Comparison of ENCODE assay signal across 10 cellular contexts in genomic region chr20:50348118-50348517, GRCh38.
A peak's percentile ranks its signal among the peaks of the same experiment; 100 is the strongest.
DNase-seq lines count a peak whose midpoint lies in the region; ATAC-seq, FAIRE-seq and TF ChIP-seq lines count a peak whose summit lies in the region.
"Had no signal": no experiment of that assay in that cellular context is flagged by ENCODE, and none has a peak within 500 bp of the region (broad histone marks: within the 10 kb centered on the region; RNA-seq: fewer than 3 reads in every experiment).

No MANE protein-coding gene starts in this region.

- TF ChIP-seq POLR2A in HepG2 (IDR thresholded peaks at IDR 0.05; ENCODE audit: insufficient read depth in 1 of 2, low read depth in 2 of 2, low read length in 2 of 2) (no peak), esophagus squamous epithelium (IDR thresholded peaks at IDR 0.05) (no peak), vagina (IDR thresholded peaks at IDR 0.05) (no peak)

- WGBS in liver = 74% methylated on average over 6 of the region's 6 CpGs
- 53% methylated on average over 6 of the region's 6 CpGs for WGBS in HepG2 (ENCODE audit: low lambda C conversion rate)
- 77 to 87% methylated on average over 6 of the region's 6 CpGs for WGBS in esophagus squamous epithelium, 2 donors

- peak in 1 of 2 donors; percentile 7 for TF ChIP-seq RAD21 in liver (IDR thresholded peaks at IDR 0.05)
- TF ChIP-seq RAD21 in HepG2 (CRISPR knock-in tag; IDR thresholded peaks at IDR 0.05) = no peak

- DNase-seq in HepG2 (ENCODE audit: low spot score) (no peak), esophagus squamous epithelium (lab: John Stamatoyannopoulos, UW) (no peak), mesothelial cell of epicardium (ENCODE audit: low spot score in 2 of 2, unreplicated experiment in 2 of 2) (no peak), vagina (ENCODE audit: extremely low spot score in 2 of 2) (no peak), hepatic stellate cell (ENCODE audit: low spot score) (no peak)
- DNase-seq in CD4-positive, alpha-beta memory T cell = no peak
- DNase-seq: activated CD4-positive, alpha-beta T cell treated with anti-CD3 and anti-CD28 coated beads for 48 hours; KG1 had no signal

- H3K79me2 ChIP-seq in HepG2 (ENCODE audit: insufficient read depth, low read length) = no peaks in the 10 kb centered on the region

- in situ Hi-C loops in HepG2 (cut with HindIII; ENCODE audit: extremely low pct_ligation_motif_present, low pct_unique_long_range_greater_than_20kb) = no loop called here

- TF ChIP-seq CTCF in liver (IDR thresholded peaks at IDR 0.05; ENCODE audit: low read depth, low read length, missing input control) = no peak
- TF ChIP-seq CTCF in HepG2 (CRISPR knock-in tag; IDR thresholded peaks at IDR 0.05) = no peak
- no peak for TF ChIP-seq CTCF in esophagus squamous epithelium (IDR thresholded peaks at IDR 0.05)
- no peak for TF ChIP-seq CTCF in mesothelial cell of epicardium (IDR thresholded peaks at IDR 0.05; ENCODE audit: unreplicated experiment)
- TF ChIP-seq CTCF in vagina (IDR thresholded peaks at IDR 0.05) = no peak

- no peaks in the 10 kb centered on the region for H4K20me1 ChIP-seq in HepG2 (ENCODE audit: insufficient read depth, low read length)

- H3K4me1 ChIP-seq in liver (ENCODE audit: control insufficient read depth in 4 of 4, insufficient read depth in 4 of 4, low read length in 3 of 4) (peaks cover under 1 to 15% (median 7%) of the 10 kb centered on the region in 4 donors), HepG2 (ENCODE audit: insufficient read depth, low read length) (peaks cover 88% of the 10 kb centered on the region), esophagus squamous epithelium (peaks cover 9 to 45% (median 15%) of the 10 kb centered on the region in 3 donors), vagina (peaks cover 37% of the 10 kb centered on the region)
- peaks cover 9% of the 10 kb centered on the region for H3K4me1 ChIP-seq in CD4-positive, alpha-beta memory T cell (ENCODE audit: insufficient read depth, low read length)

- peaks cover 14% of the 10 kb centered on the region for H3K4me1 Mint-ChIP-seq in mesothelial cell of epicardium
- H3K4me1 Mint-ChIP-seq in CD4-positive, alpha-beta memory T cell = peaks cover 8 to 14% (median 10%) of the 10 kb centered on the region in 4 donors

- peak overlapping the region in 1 of 2 donors; percentile 73 for H3K27ac ChIP-seq in liver (ENCODE audit: low read depth in 1 of 2, low read length in 2 of 2)
- H3K27ac ChIP-seq in HepG2 (ENCODE audit: extremely low read length, insufficient read depth, low read length) = no peak overlapping the region
- H3K27ac ChIP-seq in esophagus squamous epithelium = peak overlapping the region in 3 of 4 donors; percentile 47 to 78 (median 78)
- H3K27ac ChIP-seq in vagina = peak overlapping the region; percentile 90
- H3K27ac ChIP-seq in CD4-positive, alpha-beta memory T cell (ENCODE audit: low read depth, low read length) = no peak overlapping the region

- no peaks in the 10 kb centered on the region for H3K36me3 Mint-ChIP-seq in mesothelial cell of epicardium
- H3K36me3 Mint-ChIP-seq in CD4-positive, alpha-beta memory T cell = no peaks in the 10 kb centered on the region

- no peaks in the 10 kb centered on the region for H3K9me3 Mint-ChIP-seq in mesothelial cell of epicardium
- no peaks in the 10 kb centered on the region for H3K9me3 Mint-ChIP-seq in CD4-positive, alpha-beta memory T cell

- intact Hi-C loops in HepG2 (cut with micrococcal nuclease; ENCODE audit: unreplicated experiment) (no loop called here), esophagus squamous epithelium (cut with DNase I) (no loop called here), vagina (cut with DNase I) (loop anchor here (5.0 kb wide), 2 partner anchors 366 to 1556 kb away; partner anchors contain the start of gene SNAI1)
- intact Hi-C loops in CD4-positive, alpha-beta memory T cell (cut with micrococcal nuclease) = no loop called here

- no TSS peak for BruUV-seq in HepG2 (replicated peaks; lab: Mats Ljungman, UMichigan)

- POLR2A ChIA-PET in HepG2 (lab: Yijun Ruan, JAX) = interaction anchor here (1.2 to 2.3 kb wide), 6 partner anchors 9 to 42 kb away, joined by 3 to 9 read pairs (median 3); no protein-coding TSS in a partner anchor
- POLR2A ChIA-PET in CD4-positive, alpha-beta memory T cell (lab: Charles Lee; ENCODE audit: partially characterized antibody) = no interaction called here

- H3K9me3 ChIP-seq in liver (ENCODE audit: control insufficient read depth in 4 of 4, low read length in 3 of 4) (no peaks in the 10 kb centered on the region), HepG2 (ENCODE audit: low read length) (no peaks in the 10 kb centered on the region), esophagus squamous epithelium (no peaks in the 10 kb centered on the region), vagina (no peaks in the 10 kb centered on the region)
- H3K9me3 ChIP-seq in CD4-positive, alpha-beta memory T cell (ENCODE audit: control insufficient read depth in 1 of 2, low read length in 2 of 2) = no peaks in the 10 kb centered on the region

- peak overlapping the region; percentile 53 for H3K27ac Mint-ChIP-seq in mesothelial cell of epicardium
- no peak overlapping the region for H3K27ac Mint-ChIP-seq in CD4-positive, alpha-beta memory T cell

- H2AFZ ChIP-seq in HepG2 (ENCODE audit: low read length) = no peak overlapping the region

- H3K4me3 Mint-ChIP-seq in mesothelial cell of epicardium = no peak overlapping the region
- H3K4me3 Mint-ChIP-seq in CD4-positive, alpha-beta memory T cell = no peak overlapping the region

- no peak for ATAC-seq in HepG2
- no peak for ATAC-seq in HG02840 (IDR thresholded peaks at IDR 0.05; ENCODE audit: low FRiP score, unreplicated experiment)

- H3K4me2 ChIP-seq in HepG2 (ENCODE audit: low read depth, low read length) = no peak overlapping the region

- TF ChIP-seq EP300 in HepG2 (IDR thresholded peaks at IDR 0.05; ENCODE audit: low read depth in 2 of 2, low read length in 2 of 2) (no peak), HepG2 (CRISPR knock-in tag; IDR thresholded peaks at IDR 0.05; ENCODE audit: borderline replicate concordance) (no peak)

- H3K27me3 ChIP-seq in liver (ENCODE audit: control insufficient read depth in 4 of 4, insufficient read depth in 4 of 4, low read length in 3 of 4) = no peaks in the 10 kb centered on the region
- peaks cover 0 to 12% of the 10 kb centered on the region in 2 experiments; a peak in 2 of 5 replicates for H3K27me3 ChIP-seq in HepG2 (ENCODE audit: control insufficient read depth in 1 of 2, insufficient read depth in 2 of 2, low read length in 2 of 2)
- no peaks in the 10 kb centered on the region for H3K27me3 ChIP-seq in esophagus squamous epithelium
- no peaks in the 10 kb centered on the region for H3K27me3 ChIP-seq in vagina
- H3K27me3 ChIP-seq in CD4-positive, alpha-beta memory T cell (ENCODE audit: insufficient read depth, low read length) = no peaks in the 10 kb centered on the region

- FAIRE-seq in HepG2 (lab: Jason Lieb, UNC) = no peak

- H3K4me3 ChIP-seq in liver (ENCODE audit: low read depth in 1 of 3, low read length in 3 of 3) = no peak overlapping the region
- no peak overlapping the region for H3K4me3 ChIP-seq in HepG2 (replicated peaks in 1 of 3; ENCODE audit: insufficient read depth in 1 of 3, low read depth in 2 of 3, low read length in 3 of 3)
- no peak overlapping the region for H3K4me3 ChIP-seq in esophagus squamous epithelium
- no peak overlapping the region for H3K4me3 ChIP-seq in vagina
- no peak overlapping the region for H3K4me3 ChIP-seq in CD4-positive, alpha-beta memory T cell (ENCODE audit: low read length in 2 of 2)

- no peak overlapping the region for H3K9ac ChIP-seq in liver (ENCODE audit: low read depth in 1 of 2, low read length in 2 of 2)
- H3K9ac ChIP-seq in HepG2 (ENCODE audit: insufficient read depth, low read depth, low read length) = no peak overlapping the region

- CTCF ChIA-PET in HepG2 (lab: Yijun Ruan, JAX; ENCODE audit: low intra/inter-chr PET ratio, low total read pairs) = no interaction called here
- CTCF ChIA-PET in CD4-positive, alpha-beta memory T cell (lab: Charles Lee; ENCODE audit: partially characterized antibody) = no interaction called here

- H3K36me3 ChIP-seq in liver (ENCODE audit: control insufficient read depth in 4 of 4, insufficient read depth in 3 of 4, low read depth in 1 of 4, low read length in 3 of 4) (no peaks in the 10 kb centered on the region), HepG2 (replicated peaks in 1 of 2; ENCODE audit: control insufficient read depth in 1 of 2, insufficient read depth in 2 of 2, low read length in 2 of 2) (no peaks in the 10 kb centered on the region), esophagus squamous epithelium (no peaks in the 10 kb centered on the region), vagina (no peaks in the 10 kb centered on the region)
- H3K36me3 ChIP-seq in CD4-positive, alpha-beta memory T cell (ENCODE audit: insufficient read depth, low read length) = no peaks in the 10 kb centered on the region

- H3K27me3 Mint-ChIP-seq in mesothelial cell of epicardium (ENCODE audit: low read depth) = no peaks in the 10 kb centered on the region
- peaks cover 0 to 2% of the 10 kb centered on the region in 2 donors for H3K27me3 Mint-ChIP-seq in CD4-positive, alpha-beta memory T cell

TF ChIP-seq in liver, 16 proteins besides CTCF, POLR2A, EP300 and RAD21 (continues in another document):
- no peak for TF ChIP-seq FOXA1 (IDR thresholded peaks at IDR 0.05)

TF ChIP-seq in HepG2, 621 proteins besides CTCF, POLR2A, EP300 and RAD21:
- TF ChIP-seq ZNF556 (CRISPR knock-in tag; IDR thresholded peaks at IDR 0.05; ENCODE audit: borderline replicate concordance) (no peak), HCFC1 (IDR thresholded peaks at IDR 0.05; ENCODE audit: low read depth, low read length) (no peak), STAG1 (CRISPR knock-in tag; IDR thresholded peaks at IDR 0.05) (no peak), RBAK (CRISPR knock-in tag; IDR thresholded peaks at IDR 0.05) (no peak), ZNF784 (CRISPR knock-in tag; IDR thresholded peaks at IDR 0.05; ENCODE audit: borderline replicate concordance) (no peak), HOXA7 (CRISPR knock-in tag; IDR thresholded peaks at IDR 0.05) (no peak), AGO1 (IDR thresholded peaks at IDR 0.05; ENCODE audit: low read depth, low read length, poor library complexity, severe bottlenecking) (no peak)
- TF ChIP-seq, protein P1, sequence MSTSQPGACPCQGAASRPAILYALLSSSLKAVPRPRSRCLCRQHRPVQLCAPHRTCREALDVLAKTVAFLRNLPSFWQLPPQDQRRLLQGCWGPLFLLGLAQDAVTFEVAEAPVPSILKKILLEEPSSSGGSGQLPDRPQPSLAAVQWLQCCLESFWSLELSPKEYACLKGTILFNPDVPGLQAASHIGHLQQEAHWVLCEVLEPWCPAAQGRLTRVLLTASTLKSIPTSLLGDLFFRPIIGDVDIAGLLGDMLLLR (CRISPR knock-in tag; IDR thresholded peaks at IDR 0.05) = no peak

Comparison
In these comparisons a context has a peak if more than half of its experiments do, and no peak if none do; other contexts are left out.
1. H3K27ac ChIP-seq: peak in esophagus squamous epithelium (3 of 4) and vagina (single experiment); none in HepG2 (single experiment) and CD4-positive, alpha-beta memory T cell (single experiment).